ENCODE assay signal across 11 cellular contexts in the genomic region with DNA sequence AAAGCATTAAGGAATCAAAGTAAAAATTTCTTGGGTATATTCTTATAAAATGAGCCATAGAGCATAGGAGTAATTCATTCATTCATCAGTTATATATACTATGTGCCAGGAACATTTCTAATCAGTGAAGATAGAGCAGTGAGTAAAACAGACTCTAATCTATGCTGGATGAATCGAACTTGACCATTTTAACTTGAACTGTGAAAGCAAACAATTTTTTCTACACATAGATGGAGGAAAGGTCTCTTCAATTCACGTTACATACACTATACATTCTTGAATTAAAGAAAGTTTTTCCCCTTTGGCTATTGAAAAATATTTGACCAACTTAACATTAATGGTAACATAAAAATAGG. TPM values are rescaled to one million over a fixed set of nuclear protein-coding genes. Genes with fewer than 3 reads are reported as not detected.
DNase-seq lines count a peak whose midpoint lies in the region; ATAC-seq and TF ChIP-seq lines count a peak whose summit lies in the region.
"Had no signal": no experiment of that assay in that cellular context is flagged by ENCODE, and none has a peak within 500 bp of the region (broad histone marks: within the 10 kb centered on the region; RNA-seq: fewer than 3 reads in every experiment).

No MANE protein-coding gene starts in this region.

- no peak overlapping the region for H3K27ac Mint-ChIP-seq in MCF 10A (ENCODE audit: low read depth, unreplicated experiment)

- no peaks in the 10 kb centered on the region for H3K27me3 ChIP-seq in HUES6 (ENCODE audit: control insufficient read depth, insufficient read depth, low read length)
- no peaks in the 10 kb centered on the region for H3K27me3 ChIP-seq in muscle layer of duodenum (ENCODE audit: low read depth, low read length)

- ATAC-seq in esophagus mucosa, result no peak

- CTCF ChIA-PET in AG04449 (lab: Yijun Ruan, JAX), result interaction anchor here (1.6 to 2.3 kb wide), 2 partner anchors 54 to 88 kb away, joined by 3 to 8 read pairs; no protein-coding TSS in a partner anchor
- CTCF ChIA-PET in MCF 10A (lab: Yijun Ruan, JAX), result interaction anchor here (0.7 to 1.8 kb wide), 4 partner anchors 10 to 557 kb away, joined by 3 to 6 read pairs (median 4); no protein-coding TSS in a partner anchor

- H3K9me3 ChIP-seq in HUES6 (ENCODE audit: control insufficient read depth, insufficient read depth, low read depth, low read length) (no peaks in the 10 kb centered on the region), muscle layer of duodenum (ENCODE audit: control insufficient read depth in 1 of 2, low read length in 2 of 2) (no peaks in the 10 kb centered on the region)

- no peak overlapping the region for H3K9ac ChIP-seq in HUES6 (ENCODE audit: low read length)

- intact Hi-C loops in MCF 10A (cut with micrococcal nuclease), result no loop called here

- POLR2A ChIA-PET in AG04449 (lab: Yijun Ruan, JAX) (no interaction called here), MCF 10A (lab: Yijun Ruan, JAX) (interaction anchor here (0.5 to 4.0 kb wide), 14 partner anchors 9 to 917 kb away, joined by 3 to 23 read pairs (median 4); a partner anchor contains a TSS)

- H3K9me3 Mint-ChIP-seq in MCF 10A (ENCODE audit: unreplicated experiment), result no peaks in the 10 kb centered on the region

- H3K4me3 Mint-ChIP-seq in MCF 10A (ENCODE audit: unreplicated experiment), result peak overlapping the region; percentile 81

- H3K4me1 Mint-ChIP-seq in MCF 10A (ENCODE audit: insufficient read depth, unreplicated experiment), result peaks cover 36% of the 10 kb centered on the region

- H3K36me3 ChIP-seq in HUES6 (ENCODE audit: control insufficient read depth, insufficient read depth, low read length) (no peaks in the 10 kb centered on the region), muscle layer of duodenum (ENCODE audit: control insufficient read depth in 1 of 2, insufficient read depth in 2 of 2, low read length in 2 of 2) (no peaks in the 10 kb centered on the region)

- H3K27me3 Mint-ChIP-seq in MCF 10A (ENCODE audit: insufficient read depth, unreplicated experiment), result no peaks in the 10 kb centered on the region

- no peaks in the 10 kb centered on the region for H3K36me3 Mint-ChIP-seq in MCF 10A (ENCODE audit: insufficient read depth, unreplicated experiment)

- H3K27ac ChIP-seq in HUES6 (ENCODE audit: low read depth, low read length) (no peak overlapping the region), muscle layer of duodenum (ENCODE audit: low read length) (peak overlapping the region; percentile 76)

- no peak for TF ChIP-seq CTCF in AG04449 (IDR thresholded peaks at IDR 0.05; ENCODE audit: insufficient read depth, low read length, missing control alignments)
- TF ChIP-seq CTCF in MCF 10A (IDR thresholded peaks at IDR 0.05; ENCODE audit: unreplicated experiment), result no peak

- no TSS peak for BruUV-seq in MCF 10A (replicated peaks; lab: Mats Ljungman, UMichigan)

- DNase-seq in AG04449 (ENCODE audit: low read depth, low spot score) (no peak), MCF 10A (ENCODE audit: unreplicated experiment) (no peak), amygdala (lab: John Stamatoyannopoulos, UW) (no peak), NCI-H2227 treated with DMSO at 0.1 percent for 48 hours (lab: John Stamatoyannopoulos, UW) (no peak), glomerular visceral epithelial cell (ENCODE audit: extremely low spot score) (no peak)
- DNase-seq: activated gamma-delta T cell treated with Interleukin-2 at 50 U/mL for 16 hours; NCI-H345; stimulated activated naive CD4-positive, alpha-beta T cell treated with Interleukin-2 at 50 U/mL for 16 hours had no signal

- H3K4me3 ChIP-seq in AG04449 (ENCODE audit: low read depth, low read length) (peak overlapping the region; percentile 80), HUES6 (ENCODE audit: low read depth, low read length) (peak overlapping the region; percentile 99; the same call in 1 of the 2 replicates), muscle layer of duodenum (ENCODE audit: low read depth in 1 of 2, low read length in 2 of 2) (peak overlapping the region; percentile 71 to 78)

- peaks cover 13% of the 10 kb centered on the region for H3K4me1 ChIP-seq in HUES6 (ENCODE audit: control insufficient read depth, insufficient read depth, low read length)
- peaks cover 40 to 45% of the 10 kb centered on the region in 2 donors for H3K4me1 ChIP-seq in muscle layer of duodenum (ENCODE audit: control insufficient read depth in 1 of 2, insufficient read depth in 2 of 2, low read length in 2 of 2)

RNA-seq across cellular contexts. Expression of a gene that starts 1.6 kb away (rescaled TPM):
- total RNA-seq in MCF 10A (2022) (17.4 and 19.3 TPM in 2 replicates), esophagus mucosa (15.2 TPM)

RNA-seq across cellular contexts. Expression of a gene that starts 11.7 kb away (rescaled TPM):
- total RNA-seq in MCF 10A (2022) (0.42 and 0.61 TPM in 2 replicates), esophagus mucosa (0.76 TPM)
